10 cellular contexts compared by ENCODE assay signal in the genomic region with DNA sequence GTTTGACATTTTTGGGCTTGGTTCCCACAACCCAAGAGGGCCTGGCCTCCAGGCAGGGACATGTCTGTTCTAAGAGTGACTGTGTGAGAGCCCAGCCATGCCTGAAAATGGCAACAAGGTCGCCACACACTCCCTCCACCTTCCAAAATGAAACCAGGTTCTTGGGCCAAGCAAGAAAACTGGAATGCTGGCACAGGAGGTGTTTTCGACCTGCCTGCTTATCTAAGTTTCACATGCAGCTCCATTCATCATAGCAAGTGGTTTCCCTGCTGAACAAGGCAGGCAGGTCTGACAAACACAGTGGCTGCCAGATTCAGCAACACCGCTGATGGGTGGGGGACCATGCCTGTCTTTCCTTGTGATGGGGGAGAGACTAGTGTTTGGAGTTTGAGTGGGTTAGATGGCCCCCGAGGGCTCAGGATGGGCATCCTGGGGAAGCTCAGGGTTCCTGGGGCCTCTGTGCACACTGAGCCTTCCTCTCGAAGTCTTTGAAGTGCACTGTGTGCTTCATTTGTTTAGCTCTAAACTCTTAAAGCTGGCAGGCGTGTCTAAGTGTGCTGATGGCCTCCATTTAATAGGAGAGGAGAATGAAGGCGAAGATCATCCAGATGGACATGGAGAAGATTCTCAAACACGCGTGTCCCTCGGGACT. TPM values are rescaled to one million over a fixed set of nuclear protein-coding genes. Genes with fewer than 3 reads are reported as not detected.
A peak's percentile ranks its signal among the peaks of the same experiment; 100 is the strongest.
DNase-seq lines count a peak whose midpoint lies in the region; ATAC-seq and TF ChIP-seq lines count a peak whose summit lies in the region.
"Had no signal": no experiment of that assay in that cellular context is flagged by ENCODE, and none has a peak within 500 bp of the region (broad histone marks: within the 10 kb centered on the region; RNA-seq: fewer than 3 reads in every experiment).

No MANE protein-coding gene starts in this region.

- H4K91ac ChIP-seq in neuronal stem cell (ENCODE audit: low read depth, low read length, poor library complexity): no peak overlapping the region

- no peak overlapping the region for H2BK5ac ChIP-seq in neuronal stem cell (ENCODE audit: low read length)

- DNase-seq in breast epithelium (ENCODE audit: low spot score in 2 of 2): peak in 1 of 2 donors; percentile 89
- DNase-seq in MCF 10A (ENCODE audit: unreplicated experiment): no peak
- DNase-seq in neuronal stem cell (ENCODE audit: low spot score): no peak
- DNase-seq in aorta: peak in 1 of 2 donors; percentile 55
- DNase-seq: activated CD4-positive, alpha-beta T cell treated with anti-CD3 and anti-CD28 coated beads for 1 hour; foreskin melanocyte had no signal

- no peak for TF ChIP-seq POLR2A in breast epithelium (IDR thresholded peaks at IDR 0.05)

- no peak overlapping the region for H3K14ac ChIP-seq in neuronal stem cell (ENCODE audit: low read length)

- CTCF ChIA-PET in MCF 10A (lab: Yijun Ruan, JAX): interaction anchor here (1.4 kb wide), 1 partner anchor 19 kb away, joined by 4 read pairs; no protein-coding TSS in a partner anchor

- intact Hi-C loops in breast epithelium (cut with DNase I; ENCODE audit: low total_unique reads) (no loop called here), MCF 10A (cut with micrococcal nuclease) (no loop called here), aorta (cut with DNase I) (no loop called here)

- TF ChIP-seq CTCF in breast epithelium (IDR thresholded peaks at IDR 0.05) (no peak), MCF 10A (IDR thresholded peaks at IDR 0.05; ENCODE audit: unreplicated experiment) (no peak)

- no peak overlapping the region for H4K8ac ChIP-seq in neuronal stem cell (ENCODE audit: low read depth, low read length)

- BruUV-seq in MCF 10A (replicated peaks; lab: Mats Ljungman, UMichigan): no TSS peak

- no peaks in the 10 kb centered on the region for H3K9me3 ChIP-seq in breast epithelium
- peaks cover 0 to 2% of the 10 kb centered on the region in 2 donors for H3K9me3 ChIP-seq in esophagus (ENCODE audit: control insufficient read depth in 2 of 2, insufficient read depth in 1 of 2, low read depth in 1 of 2, low read length in 1 of 2)
- no peaks in the 10 kb centered on the region for H3K9me3 ChIP-seq in neuronal stem cell (replicated peaks in 1 of 2; ENCODE audit: control insufficient read depth in 2 of 2, insufficient read depth in 1 of 2, low read depth in 1 of 2, low read length in 2 of 2)
- H3K9me3 ChIP-seq in aorta (ENCODE audit: control insufficient read depth, low read length): no peaks in the 10 kb centered on the region

- POLR2A ChIA-PET in MCF 10A (lab: Yijun Ruan, JAX): no interaction called here

- peak overlapping the region; percentile 82 for H2AK5ac ChIP-seq in neuronal stem cell (ENCODE audit: low read depth, low read length)

- no peak overlapping the region for H3K4me3 Mint-ChIP-seq in MCF 10A (ENCODE audit: unreplicated experiment)

- no peaks in the 10 kb centered on the region for H3K4me1 Mint-ChIP-seq in MCF 10A (ENCODE audit: insufficient read depth, unreplicated experiment)

- H2BK15ac ChIP-seq in neuronal stem cell (ENCODE audit: low read length): peak overlapping the region; percentile 54

- H3K27me3 Mint-ChIP-seq in MCF 10A (ENCODE audit: insufficient read depth, unreplicated experiment): no peaks in the 10 kb centered on the region

- 41 to 43% methylated on average over 10 of the region's 10 CpGs for WGBS in esophagus, 2 donors
- no CpG with 5 or more reads among the region's 10 CpGs for WGBS in neuronal stem cell (ENCODE audit: extremely low coverage in 2 of 2, insufficient read length in 2 of 2, insufficient replicate concordance in 1 of 2), 2 donors
- WGBS in aorta, 2 donors: 18 to 22% methylated on average over 10 of the region's 10 CpGs

- no peak overlapping the region for H2BK12ac ChIP-seq in neuronal stem cell (ENCODE audit: low read length)

- no peaks in the 10 kb centered on the region for H3K9me3 Mint-ChIP-seq in MCF 10A (ENCODE audit: unreplicated experiment)

- H3K27ac Mint-ChIP-seq in MCF 10A (ENCODE audit: low read depth, unreplicated experiment): no peak overlapping the region

- peak overlapping the region; percentile 84 for H3K18ac ChIP-seq in neuronal stem cell (ENCODE audit: low read length)

- H3K36me3 ChIP-seq in breast epithelium (no peaks in the 10 kb centered on the region), esophagus (ENCODE audit: control insufficient read depth in 2 of 2, insufficient read depth in 2 of 2, low read length in 1 of 2) (no peaks in the 10 kb centered on the region), neuronal stem cell (replicated peaks in 1 of 2; ENCODE audit: control insufficient read depth in 2 of 2, insufficient read depth in 2 of 2, low read length in 2 of 2) (no peaks in the 10 kb centered on the region), aorta (ENCODE audit: control insufficient read depth in 1 of 2, insufficient read depth in 2 of 2, low read length in 1 of 2) (no peaks in the 10 kb centered on the region)

- H2AFZ ChIP-seq in neuronal stem cell (ENCODE audit: low read length): peak overlapping the region; percentile 61

- H2BK120ac ChIP-seq in neuronal stem cell (ENCODE audit: low read depth, low read length): peak overlapping the region; percentile 29

- no peak overlapping the region for H3K4me2 ChIP-seq in neuronal stem cell (ENCODE audit: insufficient read depth, low read length, poor library complexity, severe bottlenecking)

- H3K23ac ChIP-seq in neuronal stem cell (ENCODE audit: low read depth, low read length, poor library complexity): no peak overlapping the region

- H3K4me3 ChIP-seq in breast epithelium (no peak overlapping the region), esophagus (ENCODE audit: low read depth in 1 of 2, low read length in 2 of 2) (no peak overlapping the region), neuronal stem cell (ENCODE audit: low read length in 2 of 2) (no peak overlapping the region), aorta (ENCODE audit: low read length in 2 of 2) (no peak overlapping the region)

- H3K4ac ChIP-seq in neuronal stem cell (ENCODE audit: low read length): no peak overlapping the region

- peak; percentile 56 for ATAC-seq in aorta (ENCODE audit: low FRiP score)
- no peak for ATAC-seq in HG03045 (IDR thresholded peaks at IDR 0.05; ENCODE audit: unreplicated experiment)
- no peak for ATAC-seq in HG02610 (IDR thresholded peaks at IDR 0.05; ENCODE audit: unreplicated experiment)
- no peak for ATAC-seq in HG03139 (IDR thresholded peaks at IDR 0.05; ENCODE audit: unreplicated experiment)

- no peak overlapping the region for H3K9ac ChIP-seq in neuronal stem cell (ENCODE audit: low read depth, low read length, poor library complexity)

- H3K4me1 ChIP-seq in breast epithelium (peaks cover 4 to 7% of the 10 kb centered on the region in 2 donors), esophagus (ENCODE audit: control insufficient read depth in 2 of 2, insufficient read depth in 2 of 2, low read length in 1 of 2) (peaks cover 0 to 21% of the 10 kb centered on the region in 2 donors), neuronal stem cell (ENCODE audit: control insufficient read depth in 2 of 2, insufficient read depth in 1 of 2, low read depth in 1 of 2, low read length in 2 of 2) (peaks cover 6 to 14% of the 10 kb centered on the region in 2 donors), aorta (ENCODE audit: control insufficient read depth in 1 of 2, insufficient read depth in 2 of 2, low read length in 2 of 2) (peaks cover 0 to 2% of the 10 kb centered on the region in 2 donors)

- H3K79me1 ChIP-seq in neuronal stem cell (ENCODE audit: low read depth, low read length): no peaks in the 10 kb centered on the region

- H3K27ac ChIP-seq in breast epithelium: peak overlapping the region; percentile 82 to 85
- H3K27ac ChIP-seq in esophagus (ENCODE audit: low read depth in 2 of 2, low read length in 1 of 2): peak overlapping the region; percentile 6 to 86
- no peak overlapping the region for H3K27ac ChIP-seq in neuronal stem cell (replicated peaks; ENCODE audit: low read length)
- peak overlapping the region; percentile 16 to 91 for H3K27ac ChIP-seq in aorta (ENCODE audit: low read depth in 1 of 2, low read length in 2 of 2)

- H3K27me3 ChIP-seq in breast epithelium (no peaks in the 10 kb centered on the region), esophagus (ENCODE audit: control insufficient read depth in 1 of 2, insufficient read depth in 2 of 2, low read length in 2 of 2) (no peaks in the 10 kb centered on the region), neuronal stem cell (ENCODE audit: control insufficient read depth in 3 of 3, insufficient read depth in 3 of 3, low read depth in 1 of 3, low read length in 3 of 3) (peaks cover 0 to 5% (median 0%) of the 10 kb centered on the region in 3 experiments), aorta (ENCODE audit: control insufficient read depth in 1 of 2, insufficient read depth in 2 of 2, low read length in 1 of 2) (no peaks in the 10 kb centered on the region)

- H3K36me3 Mint-ChIP-seq in MCF 10A (ENCODE audit: insufficient read depth, unreplicated experiment): no peaks in the 10 kb centered on the region

RNA-seq across cellular contexts. Expression of gene GAS6, which starts 17.9 kb away (rescaled TPM):
- total RNA-seq in breast epithelium (100 to 1,000 TPM in 2 of 3 donors, 10 to 100 TPM in 1; 85.9 to 146 (median 103) TPM), MCF 10A (2022) (58.9 and 92.3 TPM in 2 replicates), aorta (100 to 1,000 TPM; 317 to 348 TPM)
- polyA plus RNA-seq in esophagus (10 to 100 TPM; 47.3 to 56.5 TPM), aorta (100 to 1,000 TPM; 244 to 509 TPM)
- polyA plus RNA-seq in neuronal stem cell (2013, experiment 1 of 2): 34.2 TPM
- polyA plus RNA-seq in neuronal stem cell (2013, experiment 2 of 2): 33.8 TPM
